ENCODE assay signal across 8 cellular contexts in genomic region chr19:57435062-57435978, GRCh38. TPM values are rescaled to one million over a fixed set of nuclear protein-coding genes. Genes with fewer than 3 reads are reported as not detected.
DNase-seq lines count a peak whose midpoint lies in the region; ATAC-seq lines count a peak whose summit lies in the region.

Gene ZNF749 (plus strand): TSS chr19:57435325. CDS start chr19:57435579, 254 bp downstream.

- H3K4me3 ChIP-seq in HUES48 (ENCODE audit: low read depth, low read length) (peak within 1 kb of the TSS; percentile 95), NT2/D1 (ENCODE audit: insufficient read length, low read depth) (peak within 1 kb of the TSS; percentile 65), endocrine pancreas (ENCODE audit: control insufficient read depth, insufficient read depth, low read length) (peak within 1 kb of the TSS; percentile 77), mesenchymal stem cell (ENCODE audit: insufficient read depth in 1 of 2, low read depth in 1 of 2, low read length in 2 of 2) (peak within 1 kb of the TSS; percentile 83 to 90)

- DNase-seq in Caki2 (ENCODE audit: low read depth) = peak; percentile 97
- DNase-seq in NT2/D1 (ENCODE audit: low read depth, low spot score) = peak; percentile 95
- peak; percentile 67 to 80 (median 79) for DNase-seq in activated CD8-positive, alpha-beta memory T cell treated with anti-CD3 and anti-CD28 coated beads for 48 hours (ENCODE audit: low read depth in 2 of 3, low spot score in 2 of 3)
- peak; percentile 99 for DNase-seq in mesenchymal stem cell
- peak; percentile 91 for DNase-seq in stimulated activated CD8-positive, alpha-beta memory T cell treated with anti-CD3 and anti-CD28 coated beads, Interleukin-12 subunit alpha, Interleukin-12 subunit beta, amount 100 ng/mL, for 24 hours (ENCODE audit: extremely low read depth)

- peak; percentile 98 for ATAC-seq in GM21423 (IDR thresholded peaks at IDR 0.05; ENCODE audit: unreplicated experiment)

- WGBS in mesenchymal stem cell = under 1% methylated on average over 61 of the region's 61 CpGs

- H2BK15ac ChIP-seq in mesenchymal stem cell (ENCODE audit: low read depth, poor library complexity, severe bottlenecking) = no peak within 1 kb of the TSS

- H3K9ac ChIP-seq in HUES48 (ENCODE audit: low read depth, low read length) = peak within 1 kb of the TSS; percentile 97
- H3K9ac ChIP-seq in NT2/D1 (ENCODE audit: insufficient read length, low read depth) = peak within 1 kb of the TSS; percentile 89
- H3K9ac ChIP-seq in endocrine pancreas (ENCODE audit: control insufficient read depth, insufficient read depth, low read length) = peak within 1 kb of the TSS; percentile 87
- H3K9ac ChIP-seq in mesenchymal stem cell (ENCODE audit: low read length) = peak within 1 kb of the TSS; percentile 83

- H3K27ac ChIP-seq in HUES48 (ENCODE audit: low read depth, low read length) = peak within 1 kb of the TSS; percentile 96
- peak within 1 kb of the TSS; percentile 48 for H3K27ac ChIP-seq in mesenchymal stem cell (ENCODE audit: low read length, poor library complexity, severe bottlenecking)

- no peak within 1 kb of the TSS for H2AK5ac ChIP-seq in mesenchymal stem cell (ENCODE audit: low read length, severe bottlenecking)

- H3K4me1 ChIP-seq in HUES48 (ENCODE audit: control insufficient read depth, insufficient read depth, low read length) = peaks cover 7% of the 10 kb centered on the region; the same call in 1 of the 2 replicates
- H3K4me1 ChIP-seq in NT2/D1 (ENCODE audit: insufficient read depth, insufficient read length) = no peaks in the 10 kb centered on the region
- peaks cover 6% of the 10 kb centered on the region for H3K4me1 ChIP-seq in endocrine pancreas (ENCODE audit: control insufficient read depth, insufficient read depth, low read length)
- peaks cover 2% of the 10 kb centered on the region for H3K4me1 ChIP-seq in mesenchymal stem cell (ENCODE audit: control insufficient read depth, insufficient read depth, low read depth, low read length)

- H3K18ac ChIP-seq in mesenchymal stem cell (ENCODE audit: low read depth in 1 of 2, low read length in 2 of 2) = peak within 1 kb of the TSS in 1 of 2 experiments; percentile 96

- no peak within 1 kb of the TSS for H2BK120ac ChIP-seq in mesenchymal stem cell (ENCODE audit: low read depth, low read length)

- H4K8ac ChIP-seq in mesenchymal stem cell (ENCODE audit: low read length) = peak within 1 kb of the TSS; percentile 57

- no peak within 1 kb of the TSS for H4K91ac ChIP-seq in mesenchymal stem cell (ENCODE audit: low read length)

- peaks cover 7% of the 10 kb centered on the region for H3K36me3 ChIP-seq in HUES48 (ENCODE audit: control insufficient read depth, insufficient read depth, low read length)
- H3K36me3 ChIP-seq in NT2/D1 (ENCODE audit: insufficient read depth, insufficient read length, low read length) = peaks cover 32% of the 10 kb centered on the region
- H3K36me3 ChIP-seq in endocrine pancreas (ENCODE audit: control insufficient read depth, insufficient read depth, low read length) = no peaks in the 10 kb centered on the region
- H3K36me3 ChIP-seq in mesenchymal stem cell (ENCODE audit: control insufficient read depth in 1 of 2, insufficient read depth in 2 of 2, low read depth in 1 of 2, low read length in 2 of 2) = peaks cover 20 to 23% of the 10 kb centered on the region in 2 experiments

- H3K9me3 ChIP-seq in HUES48 (ENCODE audit: control insufficient read depth, insufficient read depth, low read length) (no peaks in the 10 kb centered on the region), NT2/D1 (ENCODE audit: insufficient read depth, low read length) (no peaks in the 10 kb centered on the region), endocrine pancreas (ENCODE audit: control insufficient read depth, low read length) (no peaks in the 10 kb centered on the region), mesenchymal stem cell (ENCODE audit: control insufficient read depth, low read length) (no peaks in the 10 kb centered on the region)

- H3K27me3 ChIP-seq in HUES48 (ENCODE audit: control insufficient read depth, insufficient read depth, low read length) (no peaks in the 10 kb centered on the region), NT2/D1 (ENCODE audit: insufficient read depth, insufficient read length) (no peaks in the 10 kb centered on the region), endocrine pancreas (ENCODE audit: control insufficient read depth, insufficient read depth, low read length) (no peaks in the 10 kb centered on the region), mesenchymal stem cell (ENCODE audit: control insufficient read depth in 1 of 2, insufficient read depth in 1 of 2, low read length in 2 of 2) (no peaks in the 10 kb centered on the region)

- in situ Hi-C loops in Caki2 (cut with HindIII; ENCODE audit: low pct_unique_long_range_greater_than_20kb, low sequenced_read_pairs) = no loop called here

- peaks cover 26% of the 10 kb centered on the region for H3K79me1 ChIP-seq in mesenchymal stem cell (replicated peaks; ENCODE audit: low read length, poor library complexity, severe bottlenecking)

- peak within 1 kb of the TSS; percentile 59 for H2BK5ac ChIP-seq in mesenchymal stem cell (ENCODE audit: low read depth, low read length, poor library complexity, severe bottlenecking)

- H3K4ac ChIP-seq in mesenchymal stem cell (ENCODE audit: low read depth in 1 of 2, low read length in 2 of 2) = peak within 1 kb of the TSS in 1 of 2 experiments; percentile 44

- H2AFZ ChIP-seq in mesenchymal stem cell (ENCODE audit: low read depth, low read length) = peak within 1 kb of the TSS; percentile 95

- H3K14ac ChIP-seq in mesenchymal stem cell (ENCODE audit: low read length in 2 of 2) = peak within 1 kb of the TSS in 1 of 2 experiments; percentile 63

- H3K23ac ChIP-seq in mesenchymal stem cell (ENCODE audit: low read length in 2 of 2) = peak within 1 kb of the TSS in 1 of 2 experiments; percentile 17

- peak within 1 kb of the TSS in 1 of 2 experiments; percentile 57 for H2BK12ac ChIP-seq in mesenchymal stem cell (ENCODE audit: low read length in 2 of 2)

- peak within 1 kb of the TSS; percentile 96 for H3K4me2 ChIP-seq in mesenchymal stem cell (ENCODE audit: low read length, poor library complexity, severe bottlenecking)

RNA-seq across cellular contexts. Expression of gene ZNF749, which starts in this region (rescaled TPM):
- 17.8 and 20.7 TPM in 2 replicates for total RNA-seq in Caki2 (2014; rRNA removed; shearing (Covaris generic); ENCODE audit: low replicate concordance)
- 6.9 TPM for polyA plus RNA-seq in mesenchymal stem cell (2013, experiment 1 of 2)
- polyA plus RNA-seq in mesenchymal stem cell (2013, experiment 2 of 2) = 8.4 TPM

Comparison
In these comparisons a context has a peak if more than half of its experiments do, and no peak if none do; other contexts are left out.
1. Peak in every context shown above with its lines: DNase-seq, ATAC-seq, H3K4me3 ChIP-seq and H3K27ac ChIP-seq.